In genomic region chr2:67823726-67824125, GRCh38 we compare ENCODE assay signal across 37 cellular contexts.
"Had no signal": no experiment of that assay in that cellular context is flagged by ENCODE, and none has a peak within 500 bp of the region (broad histone marks: within the 10 kb centered on the region; RNA-seq: fewer than 3 reads in every experiment).

No MANE protein-coding gene starts in this region.

- H3K4me1 ChIP-seq: adrenal gland, breast epithelium had no signal

- H3K4me1 Mint-ChIP-seq: activated CD4-positive, alpha-beta T cell treated with anti-CD3 and anti-CD28 coated beads for 36 hours; activated T-helper 17 cell treated with anti-CD3 and anti-CD28 coated beads, Interleukin-2, amount 50 U/mL, for 72 hours had no signal

- H3K9me3 Mint-ChIP-seq: activated CD4-positive, alpha-beta memory T cell treated with anti-CD3 and anti-CD28 coated beads for 36 hours; activated CD8-positive, alpha-beta T cell treated with anti-CD3 and anti-CD28 coated beads for 36 hours; activated naive CD4-positive, alpha-beta T cell treated with anti-CD3 and anti-CD28 coated beads for 36 hours; activated T-cell treated with anti-CD3 and anti-CD28 coated beads, Interleukin-2, amount 50 U/mL, for 4 hours; activated T-helper 1 cell treated with anti-CD3 and anti-CD28 coated beads, Interleukin-12 subunit alpha, Interleukin-12 subunit beta, Interleukin-2, Interleukin-4 antibody, amounts not matched to agents 30 ng/mL and 10 ng/mL and 1 ng/mL, durations not matched to agents 14 hours and 24 hours and 36 hours; activated T-helper 17 cell treated with anti-CD3 and anti-CD28 coated beads, Interleukin-2, amount 50 U/mL, for 72 hours; T-helper 1 cell treated with Interleukin-12 subunit alpha and Interleukin-12 subunit beta and Interleukin-4 antibody, amounts not matched to agents 30 μg/mL and 1 μg/mL, for 36 hours had no signal

- H3K36me3 Mint-ChIP-seq: activated CD4-positive, alpha-beta memory T cell treated with anti-CD3 and anti-CD28 coated beads for 36 hours; activated naive CD4-positive, alpha-beta T cell treated with anti-CD3 and anti-CD28 coated beads, Interleukin-2, amount 50 U/mL, for 72 hours; activated naive CD8-positive, alpha-beta T cell treated with anti-CD3 and anti-CD28 coated beads for 36 hours; WTC11 had no signal

- DNase-seq: activated CD4-positive, alpha-beta memory T cell treated with anti-CD3 and anti-CD28 coated beads for 36 hours; activated CD4-positive, alpha-beta T cell treated with anti-CD3 and anti-CD28 coated beads for 1 hour; activated CD4-positive, alpha-beta T cell treated with anti-CD3 and anti-CD28 coated beads for 36 hours; activated CD4-positive, alpha-beta T cell treated with anti-CD3 and anti-CD28 coated beads for 48 hours; activated CD4-positive, alpha-beta T cell treated with anti-CD3 and anti-CD28 coated beads, Interleukin-2, amount 50 U/mL, for 1 hour; activated CD4-positive, alpha-beta T cell treated with anti-CD3 and anti-CD28 coated beads, Interleukin-2, amount 50 U/mL, for 4 hours; activated CD4-positive, CD25-positive, alpha-beta regulatory T cell; activated CD8-positive, alpha-beta memory T cell treated with anti-CD3 and anti-CD28 coated beads, Interleukin-2, amount 50 U/mL, for 4 hours; activated CD8-positive, alpha-beta T cell treated with anti-CD3 and anti-CD28 coated beads for 36 hours; activated effector memory CD4-positive, alpha-beta T cell treated with anti-CD3 and anti-CD28 coated beads, Interleukin-2, amount 50 U/mL, for 16 hours; activated gamma-delta T cell treated with Interleukin-2 at 50 U/mL for 16 hours; activated naive CD4-positive, alpha-beta T cell; activated naive CD4-positive, alpha-beta T cell treated with anti-CD3 and anti-CD28 coated beads for 36 hours; activated naive CD4-positive, alpha-beta T cell treated with anti-CD3 and anti-CD28 coated beads, Interleukin-2, amount 50 U/mL, for 16 hours; activated naive CD8-positive, alpha-beta T cell treated with anti-CD3 and anti-CD28 coated beads for 36 hours; activated T-cell treated with anti-CD3 and anti-CD28 coated beads for 4 hours; activated T-cell treated with anti-CD3 and anti-CD28 coated beads, Interleukin-2, amount 50 U/mL, for 1 hour; activated T-cell treated with anti-CD3 and anti-CD28 coated beads, Interleukin-2, amount 50 U/mL, for 4 hours; activated T-cell treated with anti-CD3 and anti-CD28 coated beads, Interleukin-2, amount 50 U/mL, for 72 hours; adrenal gland; amniotic stem cell; aorta; body of pancreas; brain microvascular endothelial cell; central memory CD4-positive, alpha-beta T cell; T-helper 1 cell; T-helper 2 cell; T-helper 9 cell; WERI-Rb-1 had no signal

- H3K36me3 ChIP-seq: adrenal gland, brain microvascular endothelial cell, breast epithelium, WERI-Rb-1 had no signal

- H3K27ac Mint-ChIP-seq: activated CD4-positive, alpha-beta memory T cell treated with anti-CD3 and anti-CD28 coated beads for 36 hours; activated CD4-positive, alpha-beta T cell treated with anti-CD3 and anti-CD28 coated beads for 36 hours; activated CD8-positive, alpha-beta T cell treated with anti-CD3 and anti-CD28 coated beads for 36 hours; activated naive CD4-positive, alpha-beta T cell treated with anti-CD3 and anti-CD28 coated beads for 36 hours; activated naive CD8-positive, alpha-beta T cell treated with anti-CD3 and anti-CD28 coated beads for 36 hours; activated T-helper 1 cell treated with anti-CD3 and anti-CD28 coated beads, Interleukin-12 subunit alpha, Interleukin-12 subunit beta, Interleukin-2, Interleukin-4 antibody, amounts not matched to agents 30 ng/mL and 10 ng/mL and 1 ng/mL, durations not matched to agents 14 hours and 24 hours and 36 hours; activated T-helper 17 cell treated with anti-CD3 and anti-CD28 coated beads, Interleukin-2, amount 50 U/mL, for 72 hours; T-helper 1 cell treated with Interleukin-12 subunit alpha and Interleukin-12 subunit beta and Interleukin-4 antibody, amounts not matched to agents 30 μg/mL and 1 μg/mL, for 36 hours; T-helper 2 cell treated with Interferon-gamma antibody and Interleukin-4, amounts not matched to agents 5 μg/mL and 100 μg/mL, for 36 hours; WTC11 had no signal

- ATAC-seq: activated CD4-positive, alpha-beta T cell treated with anti-CD3 and anti-CD28 coated beads for 36 hours; activated CD4-positive, CD25-positive, alpha-beta regulatory T cell treated with anti-CD3 and anti-CD28 coated beads, Interleukin-2, amount 50 U/mL, for 24 hours; activated CD8-positive, alpha-beta T cell treated with anti-CD3 and anti-CD28 coated beads for 36 hours; activated naive CD4-positive, alpha-beta T cell treated with anti-CD3 and anti-CD28 coated beads, Interleukin-2, amount 50 U/mL, for 72 hours; activated T-cell treated with anti-CD3 and anti-CD28 coated beads, Interleukin-2, amount 50 U/mL, for 4 hours; activated T-cell treated with anti-CD3 and anti-CD28 coated beads, Interleukin-2, amount 50 U/mL, for 72 hours; activated T-helper 17 cell treated with anti-CD3 and anti-CD28 coated beads, Interleukin-2, amount 50 U/mL, for 72 hours; body of pancreas; WTC11 had no signal

- H3K27me3 Mint-ChIP-seq: activated CD4-positive, alpha-beta memory T cell treated with anti-CD3 and anti-CD28 coated beads for 36 hours; activated CD4-positive, alpha-beta T cell treated with anti-CD3 and anti-CD28 coated beads for 36 hours; activated CD8-positive, alpha-beta T cell treated with anti-CD3 and anti-CD28 coated beads for 36 hours; activated naive CD8-positive, alpha-beta T cell treated with anti-CD3 and anti-CD28 coated beads for 36 hours; activated T-helper 17 cell treated with anti-CD3 and anti-CD28 coated beads, Interleukin-2, amount 50 U/mL, for 72 hours had no signal

- H3K9me3 ChIP-seq: body of pancreas, breast epithelium had no signal

- H3K27me3 ChIP-seq: adrenal gland, body of pancreas, brain microvascular endothelial cell, breast epithelium had no signal

- H3K27ac ChIP-seq: adrenal gland, body of pancreas, brain microvascular endothelial cell, breast epithelium, WERI-Rb-1 had no signal

- H3K4me3 ChIP-seq: adrenal gland, body of pancreas, breast epithelium had no signal

- H3K4me3 Mint-ChIP-seq: activated CD4-positive, alpha-beta memory T cell treated with anti-CD3 and anti-CD28 coated beads for 36 hours; activated CD4-positive, alpha-beta T cell treated with anti-CD3 and anti-CD28 coated beads for 36 hours; activated CD8-positive, alpha-beta T cell treated with anti-CD3 and anti-CD28 coated beads for 36 hours; activated naive CD4-positive, alpha-beta T cell treated with anti-CD3 and anti-CD28 coated beads for 36 hours; activated naive CD8-positive, alpha-beta T cell treated with anti-CD3 and anti-CD28 coated beads for 36 hours; activated T-cell treated with anti-CD3 and anti-CD28 coated beads, Interleukin-2, amount 50 U/mL, for 4 hours; activated T-cell treated with anti-CD3 and anti-CD28 coated beads, Interleukin-2, amount 50 U/mL, for 72 hours; activated T-helper 1 cell treated with anti-CD3 and anti-CD28 coated beads, Interleukin-12 subunit alpha, Interleukin-12 subunit beta, Interleukin-2, Interleukin-4 antibody, amounts not matched to agents 30 ng/mL and 10 ng/mL and 1 ng/mL, durations not matched to agents 14 hours and 24 hours and 36 hours; activated T-helper 17 cell treated with anti-CD3 and anti-CD28 coated beads, Interleukin-2, amount 50 U/mL, for 72 hours; T-helper 1 cell treated with Interleukin-12 subunit alpha and Interleukin-12 subunit beta and Interleukin-4 antibody, amounts not matched to agents 30 μg/mL and 1 μg/mL, for 36 hours; T-helper 2 cell treated with Interferon-gamma antibody and Interleukin-4, amounts not matched to agents 5 μg/mL and 100 μg/mL, for 36 hours; WTC11 had no signal
